ENCODE assay signal across 23 cellular contexts in the genomic region with DNA sequence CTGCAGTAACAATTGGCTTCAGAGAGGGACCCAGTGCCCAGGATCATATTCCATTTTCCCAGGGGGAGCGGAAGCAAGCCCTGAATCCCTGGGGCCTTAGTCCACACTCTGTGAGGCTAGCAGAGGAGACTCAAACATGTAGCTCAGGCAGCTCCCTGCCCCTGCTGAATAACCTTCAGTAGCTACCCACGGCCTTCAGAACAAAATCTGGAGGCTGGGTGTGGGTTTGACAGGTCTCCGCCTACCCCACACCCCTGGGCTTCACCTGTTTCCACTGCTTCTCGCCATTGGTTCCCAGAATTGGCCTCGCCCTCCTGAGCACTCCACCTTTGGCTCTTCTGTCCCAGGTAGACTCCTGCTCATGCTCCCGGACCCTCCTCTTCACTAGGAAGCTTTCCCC.
A peak's percentile ranks its signal among the peaks of the same experiment; 100 is the strongest.
DNase-seq lines count a peak whose midpoint lies in the region; ATAC-seq and TF ChIP-seq lines count a peak whose summit lies in the region.
"Had no signal": no experiment of that assay in that cellular context is flagged by ENCODE, and none has a peak within 500 bp of the region (broad histone marks: within the 10 kb centered on the region; RNA-seq: fewer than 3 reads in every experiment).

No MANE protein-coding gene starts in this region.

- no peak overlapping the region for H3K27ac ChIP-seq in HEK293 (ENCODE audit: extremely low read depth, low read depth, low read length)
- no peak overlapping the region for H3K27ac ChIP-seq in right lobe of liver
- H3K27ac ChIP-seq: GM23248 had no signal

- no peak for TF ChIP-seq CTCF in HEK293 (tag by site-specific recombination; IDR thresholded peaks at IDR 0.05)
- TF ChIP-seq CTCF in brain (conservative IDR thresholded peaks at IDR 0.05): no peak
- TF ChIP-seq CTCF in right lobe of liver (IDR thresholded peaks at IDR 0.05): no peak

- H3K9me3 ChIP-seq in HEK293 (ENCODE audit: control insufficient read depth, insufficient read depth, low read depth, low read length): no peaks in the 10 kb centered on the region
- no peaks in the 10 kb centered on the region for H3K9me3 ChIP-seq in right lobe of liver
- H3K9me3 ChIP-seq: BE2C had no signal

- H3K4me1 ChIP-seq in HEK293 (ENCODE audit: control insufficient read depth, insufficient read depth, low read length) (no peaks in the 10 kb centered on the region), right lobe of liver (peaks cover 0 to 24% (median 9%) of the 10 kb centered on the region in 4 donors)
- H3K4me1 ChIP-seq: BE2C had no signal

- peaks cover 0 to 3% (median 0%) of the 10 kb centered on the region in 5 experiments for H3K9me3 Mint-ChIP-seq in brain
- H3K9me3 Mint-ChIP-seq: CD14-positive monocyte; CD8-positive, alpha-beta memory T cell had no signal

- H3K36me3 Mint-ChIP-seq in brain: no peaks in the 10 kb centered on the region
- H3K36me3 Mint-ChIP-seq: CD14-positive monocyte; CD8-positive, alpha-beta memory T cell had no signal

- H3K36me3 ChIP-seq in HEK293 (ENCODE audit: control insufficient read depth in 2 of 2, insufficient read depth in 1 of 2, low read length in 2 of 2) (no peaks in the 10 kb centered on the region), right lobe of liver (no peaks in the 10 kb centered on the region)
- H3K36me3 ChIP-seq: BE2C had no signal

- TF ChIP-seq POLR2A in right lobe of liver (IDR thresholded peaks at IDR 0.05): no peak

- POLR2A ChIA-PET in HEK293 (lab: Yijun Ruan, JAX): interaction anchor here (0.6 to 1.0 kb wide), 2 partner anchors 14 to 151 kb away, joined by 3 read pairs; no protein-coding TSS in a partner anchor

- intact Hi-C loops in right lobe of liver (cut with DNase I): no loop called here

- 88% methylated on average over 4 of the region's 6 CpGs for WGBS in right lobe of liver (ENCODE audit: insufficient coverage, low coverage, low lambda C conversion rate, missing lambda C conversion rate)

- peak in 3 of 4 donors; percentile 8 to 11 (median 9) for ATAC-seq in right lobe of liver
- no peak for ATAC-seq in HG02759 (IDR thresholded peaks at IDR 0.05; ENCODE audit: unreplicated experiment)

- DNase-seq in NCI-H1092 treated with DMSO at 0.1 percent for 48 hours (lab: John Stamatoyannopoulos, UW) (peak; percentile 17), NCI-H1092 (lab: John Stamatoyannopoulos, UW) (no peak), right lobe of liver (no peak), DMS114 treated with DMSO at 0.1 percent for 48 hours (lab: John Stamatoyannopoulos, UW; ENCODE audit: unreplicated experiment) (no peak), SIG-M5 treated with dmso at 0.1 percent for 504 hours (lab: John Stamatoyannopoulos, UW; ENCODE audit: unreplicated experiment) (no peak)
- DNase-seq: 8988T; ACHN; BE2C; CD8-positive, alpha-beta memory T cell; GM23248; H7; NCI-H1048; NCI-H1436; NCI-H187; NCI-H446 treated with DMSO at 0.1 percent for 48 hours; NCI-H69; Right ventricle myocardium superior; RPMI8226; T-helper 1 cell had no signal

- H3K4me3 Mint-ChIP-seq in brain: no peak overlapping the region
- H3K4me3 Mint-ChIP-seq: CD14-positive monocyte; CD8-positive, alpha-beta memory T cell had no signal

- peaks cover 63% of the 10 kb centered on the region for H3K4me1 Mint-ChIP-seq in brain

- H3K27me3 ChIP-seq in right lobe of liver: no peaks in the 10 kb centered on the region
- H3K27me3 ChIP-seq: BE2C had no signal

- H3K27ac Mint-ChIP-seq in brain: peak overlapping the region in 3 of 5 experiments; percentile 80 to 95 (median 95)
- H3K27ac Mint-ChIP-seq: CD14-positive monocyte; CD8-positive, alpha-beta memory T cell had no signal

- CTCF ChIA-PET in HEK293 (lab: Yijun Ruan, JAX): interaction anchor here (0.8 to 1.4 kb wide), 3 partner anchors 14 to 278 kb away, joined by 3 read pairs; no protein-coding TSS in a partner anchor

- H3K4me3 ChIP-seq in HEK293 (ENCODE audit: low read depth, low read length) (no peak overlapping the region), right lobe of liver (no peak overlapping the region)
- H3K4me3 ChIP-seq: GM23248 had no signal

- no peaks in the 10 kb centered on the region for H3K27me3 Mint-ChIP-seq in brain

TF ChIP-seq in HEK293, 187 proteins besides CTCF, POLR2A, EP300 and RAD21:
- no peak for TF ChIP-seq ZSCAN5A (tag by site-specific recombination; IDR thresholded peaks at IDR 0.05)
- peak; percentile 72 for TF ChIP-seq EGR2 (tag by site-specific recombination; IDR thresholded peaks at IDR 0.05; ENCODE audit: low read depth)
- peak; percentile 68; the same call in 1 of the 2 replicates for TF ChIP-seq ZFHX2 (tag by site-specific recombination; conservative IDR thresholded peaks at IDR 0.05)
